In genomic region chr14:63939006-63939270, GRCh38 we compare ENCODE assay signal across 23 cellular contexts.
DNase-seq lines count a peak whose midpoint lies in the region; ATAC-seq and TF ChIP-seq lines count a peak whose summit lies in the region.
"Had no signal": no experiment of that assay in that cellular context is flagged by ENCODE, and none has a peak within 500 bp of the region (broad histone marks: within the 10 kb centered on the region; RNA-seq: fewer than 3 reads in every experiment).

No MANE protein-coding gene starts in this region.

- H4K91ac ChIP-seq in IMR-90 (ENCODE audit: insufficient read depth, low read depth, low read length): no peak overlapping the region
- peak overlapping the region; percentile 53 for H4K91ac ChIP-seq in mesenchymal stem cell (ENCODE audit: low read length)

- no peak overlapping the region for H3K18ac ChIP-seq in IMR-90 (ENCODE audit: low read depth, low read length)
- peak overlapping the region in 1 of 2 experiments; percentile 4 for H3K18ac ChIP-seq in mesenchymal stem cell (ENCODE audit: low read depth in 1 of 2, low read length in 2 of 2)

- no peak overlapping the region for H2BK5ac ChIP-seq in IMR-90 (ENCODE audit: low read depth, low read length, poor library complexity, severe bottlenecking)
- H2BK5ac ChIP-seq in mesenchymal stem cell (ENCODE audit: low read depth, low read length, poor library complexity, severe bottlenecking): no peak overlapping the region

- no peak overlapping the region for H2BK15ac ChIP-seq in IMR-90 (ENCODE audit: low read depth, low read length)
- H2BK15ac ChIP-seq in mesenchymal stem cell (ENCODE audit: low read depth, poor library complexity, severe bottlenecking): no peak overlapping the region

- H4K20me1 ChIP-seq in DOHH2 (ENCODE audit: control insufficient read depth, insufficient read depth, low read depth, low read length) (peaks cover 22% of the 10 kb centered on the region; the same call in 1 of the 2 replicates), IMR-90 (ENCODE audit: insufficient read depth, low read length) (no peaks in the 10 kb centered on the region)

- no peak for TF ChIP-seq RAD21 in IMR-90 (IDR thresholded peaks at IDR 0.05; ENCODE audit: low read length)

- WGBS in IMR-90 (ENCODE audit: extremely low coverage in 2 of 2, insufficient read length in 1 of 2), 2 experiments: no CpG with 5 or more reads among the region's 1 CpG
- 67% methylated on average over 1 of the region's 1 CpG for WGBS in mesenchymal stem cell

- POLR2A ChIA-PET in IMR-90 (lab: Charles Lee; ENCODE audit: unreplicated experiment): no interaction called here

- H3K36me3 ChIP-seq in DOHH2 (ENCODE audit: control insufficient read depth, low read length) (peaks cover 65% of the 10 kb centered on the region), IMR-90 (ENCODE audit: control insufficient read depth, insufficient read depth, low read length) (no peaks in the 10 kb centered on the region), mesenchymal stem cell (ENCODE audit: control insufficient read depth in 1 of 2, insufficient read depth in 2 of 2, low read depth in 1 of 2, low read length in 2 of 2) (no peaks in the 10 kb centered on the region)
- H3K36me3 ChIP-seq: breast epithelium, prostate gland had no signal

- intact Hi-C loops in IMR-90 (cut with micrococcal nuclease): no loop called here

- H2AFZ ChIP-seq in IMR-90 (replicated peaks; ENCODE audit: low read length, poor library complexity) (no peak overlapping the region), mesenchymal stem cell (ENCODE audit: low read depth, low read length) (no peak overlapping the region)

- no TSS peak for BruUV-seq in IMR-90 (replicated peaks; lab: Mats Ljungman, UMichigan)

- H3K4me1 ChIP-seq in DOHH2 (ENCODE audit: control insufficient read depth, low read length) (peaks cover 74% of the 10 kb centered on the region), IMR-90 (ENCODE audit: control insufficient read depth, insufficient read depth, low read length) (no peaks in the 10 kb centered on the region), mesenchymal stem cell (ENCODE audit: control insufficient read depth, insufficient read depth, low read depth, low read length) (peaks cover 6% of the 10 kb centered on the region)
- H3K4me1 ChIP-seq: breast epithelium, prostate gland had no signal

- H3K9me3 ChIP-seq in DOHH2 (ENCODE audit: control insufficient read depth, insufficient read depth, low read length) (no peaks in the 10 kb centered on the region), IMR-90 (ENCODE audit: control insufficient read depth, insufficient read depth, low read length) (no peaks in the 10 kb centered on the region), mesenchymal stem cell (ENCODE audit: control insufficient read depth, low read length) (no peaks in the 10 kb centered on the region)
- H3K9me3 ChIP-seq: breast epithelium, left ventricle myocardium inferior, neutrophil, prostate gland had no signal

- no peak overlapping the region for H2AK5ac ChIP-seq in IMR-90 (ENCODE audit: low read depth, low read length)
- H2AK5ac ChIP-seq in mesenchymal stem cell (ENCODE audit: low read length, severe bottlenecking): no peak overlapping the region

- CTCF ChIA-PET in IMR-90 (lab: Yijun Ruan, JAX): no interaction called here

- H3F3A ChIP-seq in DOHH2 (ENCODE audit: control insufficient read depth, insufficient read depth): peaks cover 11% of the 10 kb centered on the region; the same call in 1 of the 2 replicates

- H3K27ac ChIP-seq in DOHH2 (ENCODE audit: low read depth, low read length) (peak overlapping the region; percentile 66), IMR-90 (ENCODE audit: insufficient read depth, low read length) (no peak overlapping the region), mesenchymal stem cell (ENCODE audit: low read length, poor library complexity, severe bottlenecking) (no peak overlapping the region)
- H3K27ac ChIP-seq: breast epithelium, epithelial cell of prostate, left ventricle myocardium inferior, neutrophil, prostate gland, SK-N-MC had no signal

- no peak overlapping the region for H2BK12ac ChIP-seq in mesenchymal stem cell (ENCODE audit: low read length in 2 of 2)

- TF ChIP-seq POLR2A in IMR-90 (IDR thresholded peaks at IDR 0.05; ENCODE audit: low read depth, low read length): no peak

- H3K4ac ChIP-seq in IMR-90 (ENCODE audit: low read depth, low read length) (no peak overlapping the region), mesenchymal stem cell (ENCODE audit: low read depth in 1 of 2, low read length in 2 of 2) (no peak overlapping the region)

- no peak overlapping the region for H2BK120ac ChIP-seq in IMR-90 (ENCODE audit: low read depth, low read length)
- no peak overlapping the region for H2BK120ac ChIP-seq in mesenchymal stem cell (ENCODE audit: low read depth, low read length)

- no peak overlapping the region for H4K5ac ChIP-seq in IMR-90 (ENCODE audit: low read depth, low read length)

- dilution Hi-C loops in IMR-90 (cut with HindIII; ENCODE audit: low sequenced_read_pairs, unreplicated experiment): no loop called here

- H3K4me2 ChIP-seq in DOHH2 (ENCODE audit: low read length): peak overlapping the region; percentile 55
- H3K4me2 ChIP-seq in IMR-90 (ENCODE audit: low read depth, low read length): no peak overlapping the region
- H3K4me2 ChIP-seq in mesenchymal stem cell (ENCODE audit: low read length, poor library complexity, severe bottlenecking): no peak overlapping the region

- no peak for TF ChIP-seq CTCF in DOHH2 (IDR thresholded peaks at IDR 0.05; ENCODE audit: low read depth, low read length, poor library complexity, severe bottlenecking)
- no peak for TF ChIP-seq CTCF in IMR-90 (conservative IDR thresholded peaks at IDR 0.05; ENCODE audit: low read depth, low read length)

- H3K4me3 ChIP-seq in DOHH2 (ENCODE audit: low read length) (peak overlapping the region; percentile 32), IMR-90 (ENCODE audit: insufficient read depth, low read depth, low read length) (no peak overlapping the region), mesenchymal stem cell (ENCODE audit: insufficient read depth in 1 of 2, low read depth in 1 of 2, low read length in 2 of 2) (no peak overlapping the region)
- H3K4me3 ChIP-seq: breast epithelium, left ventricle myocardium inferior, prostate gland, SK-N-MC had no signal

- no peak overlapping the region for H3K56ac ChIP-seq in IMR-90 (ENCODE audit: extremely low read depth, insufficient read depth, low read length)

- DNase-seq in IMR-90 (no peak), mesenchymal stem cell (no peak), NCI-H510A (lab: John Stamatoyannopoulos, UW) (no peak), G401 (ENCODE audit: low spot score) (no peak)
- DNase-seq: activated CD4-positive, alpha-beta T cell treated with anti-CD3 and anti-CD28 coated beads for 1 hour; activated naive CD4-positive, alpha-beta T cell treated with anti-CD3 and anti-CD28 coated beads, Interleukin-2, amount 50 U/mL, for 16 hours; effector CD4-positive, alpha-beta T cell; glutamatergic neuron; left ventricle myocardium inferior; NCI-H1417 treated with DMSO at 0.1 percent for 48 hours; OCI-M1; stimulated activated CD4-positive, alpha-beta T cell treated with anti-CD3 and anti-CD28 coated beads, Interleukin-12 subunit alpha, Interleukin-12 subunit beta, amount 100 ng/mL, for 4 hours; stimulated activated CD4-positive, alpha-beta T cell treated with anti-CD3 and anti-CD28 coated beads, Interleukin-4, amount 100 ng/mL, for 1 hour; trophoblast cell had no signal

- peaks cover 82% of the 10 kb centered on the region for H3K79me2 ChIP-seq in DOHH2 (ENCODE audit: control insufficient read depth, low read length)

- ATAC-seq in GM19438 (IDR thresholded peaks at IDR 0.05; ENCODE audit: low read depth, unreplicated experiment) (peak; percentile 16), IMR-90 (ENCODE audit: low read depth) (no peak), HG03039 (IDR thresholded peaks at IDR 0.05; ENCODE audit: unreplicated experiment) (no peak)
- ATAC-seq: sciatic nerve had no signal

- no peak overlapping the region for H3K14ac ChIP-seq in IMR-90 (replicated peaks; ENCODE audit: low read depth, low read length)
- H3K14ac ChIP-seq in mesenchymal stem cell (ENCODE audit: low read length in 2 of 2): no peak overlapping the region

- H3K9me2 ChIP-seq in DOHH2 (replicated peaks; ENCODE audit: control insufficient read depth, low read length): no peaks in the 10 kb centered on the region

- H3K9me1 ChIP-seq in IMR-90 (ENCODE audit: insufficient read depth, low read length): peaks cover 4% of the 10 kb centered on the region

- H3K23ac ChIP-seq in IMR-90 (ENCODE audit: low read depth, low read length) (no peak overlapping the region), mesenchymal stem cell (ENCODE audit: low read length in 2 of 2) (no peak overlapping the region)

- H2BK20ac ChIP-seq in IMR-90 (ENCODE audit: low read depth, low read length): no peak overlapping the region

- H3K9ac ChIP-seq in IMR-90 (ENCODE audit: low read depth, low read length): no peak overlapping the region
- no peak overlapping the region for H3K9ac ChIP-seq in mesenchymal stem cell (ENCODE audit: low read length)

- in situ Hi-C loops in IMR-90 (cut with MboI; ENCODE audit: low sequenced_read_pairs): no loop called here
- in situ Hi-C loops in G401 (cut with HindIII; ENCODE audit: low sequenced_read_pairs): no loop called here

- no peaks in the 10 kb centered on the region for H3K27me3 ChIP-seq in DOHH2 (ENCODE audit: control insufficient read depth, low read length)
- no peaks in the 10 kb centered on the region for H3K27me3 ChIP-seq in IMR-90 (ENCODE audit: control insufficient read depth, insufficient read depth, low read length)
- H3K27me3 ChIP-seq in mesenchymal stem cell (ENCODE audit: control insufficient read depth in 1 of 2, insufficient read depth in 1 of 2, low read length in 2 of 2): no peaks in the 10 kb centered on the region
- H3K27me3 ChIP-seq: breast epithelium, neutrophil had no signal

- H3K79me1 ChIP-seq in IMR-90 (ENCODE audit: low read depth in 1 of 2, low read length in 2 of 2) (no peaks in the 10 kb centered on the region; a peak in 1 of 4 replicates), mesenchymal stem cell (replicated peaks; ENCODE audit: low read length, poor library complexity, severe bottlenecking) (peaks cover 28% of the 10 kb centered on the region)

- peak overlapping the region; percentile 26 for H2AK9ac ChIP-seq in IMR-90 (replicated peaks; ENCODE audit: low read depth, low read length, poor library complexity)

- no peak overlapping the region for H4K8ac ChIP-seq in IMR-90 (ENCODE audit: low read depth in 2 of 2, low read length in 2 of 2)
- peak overlapping the region; percentile 42 for H4K8ac ChIP-seq in mesenchymal stem cell (ENCODE audit: low read length)

TF ChIP-seq in IMR-90, 13 proteins besides CTCF, POLR2A, EP300 and RAD21 (continues in another document):
- TF ChIP-seq MXI1 (IDR thresholded peaks at IDR 0.05; ENCODE audit: borderline replicate concordance, low read depth, low read length) (no peak), MAZ (IDR thresholded peaks at IDR 0.05; ENCODE audit: borderline replicate concordance, low read depth, low read length) (no peak), RCOR1 (IDR thresholded peaks at IDR 0.05; ENCODE audit: insufficient replicate concordance, low read length) (no peak), MAFK (IDR thresholded peaks at IDR 0.05; ENCODE audit: low read depth, low read length) (no peak), CHD1 (IDR thresholded peaks at IDR 0.05; ENCODE audit: low read depth, low read length) (no peak)
